ENCODE assay signal across 16 cellular contexts in genomic region chr2:225207026-225207425, GRCh38.
DNase-seq lines count a peak whose midpoint lies in the region; ATAC-seq lines count a peak whose summit lies in the region.
"Had no signal": no experiment of that assay in that cellular context is flagged by ENCODE, and none has a peak within 500 bp of the region (broad histone marks: within the 10 kb centered on the region; RNA-seq: fewer than 3 reads in every experiment).

No MANE protein-coding gene starts in this region.

- DNase-seq in NCI-H2227 treated with DMSO at 0.1 percent for 48 hours (lab: John Stamatoyannopoulos, UW), result peak; percentile 95
- DNase-seq in SK-N-DZ (ENCODE audit: low spot score), result peak; percentile 51
- peak; percentile 19 for DNase-seq in superior temporal gyrus (ENCODE audit: extremely low spot score)
- no peak for DNase-seq in occipital lobe (lab: John Stamatoyannopoulos, UW)
- DNase-seq in SW 1271 (lab: John Stamatoyannopoulos, UW), result no peak
- DNase-seq: ACHN, AML-193, COR-L47, GM23248, HCEC 1CT, NCI-H1105, NCI-H187, PC-9, T-cell had no signal

- ATAC-seq in GM19463 (IDR thresholded peaks at IDR 0.05; ENCODE audit: unreplicated experiment) (peak; percentile 30), HG02571 (IDR thresholded peaks at IDR 0.05; ENCODE audit: unreplicated experiment) (no peak)
- ATAC-seq: T-cell had no signal

Comparison
In these comparisons a context has a peak if more than half of its experiments do, and no peak if none do; other contexts are left out.
1. DNase-seq: peak in NCI-H2227 treated with DMSO at 0.1 percent for 48 hours (single experiment), SK-N-DZ (single experiment) and superior temporal gyrus (single experiment); none in occipital lobe (single experiment) and SW 1271 (0 of 2).